14 cellular contexts compared by ENCODE assay signal in the genomic region with DNA sequence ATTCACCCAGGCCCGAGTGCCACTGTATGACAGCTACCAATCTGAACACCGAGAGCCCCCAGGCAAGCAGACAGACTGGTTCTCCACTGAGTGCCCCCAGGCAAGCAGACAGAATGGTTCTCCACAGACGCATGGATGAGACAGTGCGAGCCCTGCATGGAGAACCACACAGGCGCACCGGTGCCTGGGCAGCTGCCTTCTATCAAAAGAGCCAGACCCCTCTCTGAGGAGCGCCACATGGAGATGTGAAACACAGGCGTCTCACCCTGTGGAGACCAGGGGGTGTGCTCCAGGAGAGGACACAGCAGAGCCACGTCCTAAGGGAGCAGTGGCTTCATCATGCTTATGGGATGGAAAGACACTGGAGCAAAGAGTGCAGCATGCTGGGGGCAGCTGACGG.
"Had no signal": no experiment of that assay in that cellular context is flagged by ENCODE, and none has a peak within 500 bp of the region (broad histone marks: within the 10 kb centered on the region; RNA-seq: fewer than 3 reads in every experiment).

No MANE protein-coding gene starts in this region.

- H3K4me3 ChIP-seq: body of pancreas, lung, testis, upper lobe of right lung had no signal

- H3K27ac ChIP-seq: body of pancreas, testis, upper lobe of right lung had no signal

- H3K4me1 Mint-ChIP-seq: activated CD4-positive, alpha-beta T cell treated with anti-CD3 and anti-CD28 coated beads, Interleukin-2, amount 10 ng/mL, durations not matched to agents 24 days and 14 days had no signal

- H3K9me3 Mint-ChIP-seq: activated CD4-positive, alpha-beta T cell treated with anti-CD3 and anti-CD28 coated beads, Interleukin-2, amount 10 ng/mL, durations not matched to agents 24 days and 14 days; activated CD8-positive, alpha-beta T cell treated with anti-CD3 and anti-CD28 coated beads for 36 hours; activated naive CD8-positive, alpha-beta T cell treated with anti-CD3 and anti-CD28 coated beads, Interleukin-2, amount 10 ng/mL, durations not matched to agents 7 days and 5 days; activated T-helper 2 cell treated with anti-CD3 and anti-CD28 coated beads, Interferon-gamma antibody, Interleukin-2, Interleukin-4, amounts not matched to agents 10 μg/mL and 5 μg/mL and 100 μg/mL, durations not matched to agents 14 hours and 24 hours and 36 hours; natural killer cell treated with Interleukin-12 subunit alpha and Interleukin-12 subunit beta and Interleukin-15 and Interleukin-18, amount 100 ng/mL, for 72 hours; stimulated activated naive CD8-positive, alpha-beta T cell treated with anti-CD3 and anti-CD28 coated beads, Interleukin-15, Interleukin-2, amounts not matched to agents 100 ng/mL and 50 ng/mL, for 24 hours; T-cell had no signal

- H3K4me1 ChIP-seq: body of pancreas, upper lobe of right lung had no signal

- H3K27ac Mint-ChIP-seq: activated CD4-positive, alpha-beta T cell treated with anti-CD3 and anti-CD28 coated beads, Interleukin-2, amount 10 ng/mL, durations not matched to agents 24 days and 14 days; activated CD8-positive, alpha-beta T cell treated with anti-CD3 and anti-CD28 coated beads for 36 hours; activated naive CD8-positive, alpha-beta T cell treated with anti-CD3 and anti-CD28 coated beads, Interleukin-2, amount 10 ng/mL, durations not matched to agents 7 days and 5 days; activated T-helper 2 cell treated with anti-CD3 and anti-CD28 coated beads, Interferon-gamma antibody, Interleukin-2, Interleukin-4, amounts not matched to agents 10 μg/mL and 5 μg/mL and 100 μg/mL, durations not matched to agents 14 hours and 24 hours and 36 hours; natural killer cell treated with Interleukin-12 subunit alpha and Interleukin-12 subunit beta and Interleukin-15 and Interleukin-18, amount 100 ng/mL, for 72 hours; stimulated activated naive CD8-positive, alpha-beta T cell treated with anti-CD3 and anti-CD28 coated beads, Interleukin-15, Interleukin-2, amounts not matched to agents 100 ng/mL and 50 ng/mL, for 24 hours; T-cell had no signal

- DNase-seq: activated CD4-positive, alpha-beta T cell treated with anti-CD3 and anti-CD28 coated beads, Interleukin-2, amount 10 ng/mL, durations not matched to agents 24 days and 14 days; activated CD8-positive, alpha-beta T cell treated with anti-CD3 and anti-CD28 coated beads for 36 hours; activated naive CD4-positive, alpha-beta T cell treated with Interleukin-2 at 50 U/mL for 16 hours; activated naive CD8-positive, alpha-beta T cell treated with anti-CD3 and anti-CD28 coated beads, Interleukin-2, amount 10 ng/mL, durations not matched to agents 7 days and 5 days; activated T-cell treated with anti-CD3 and anti-CD28 coated beads, Interleukin-2, amount 50 U/mL, for 1 hour; body of pancreas; T-cell; T1000; testis; upper lobe of right lung had no signal

- H3K27me3 Mint-ChIP-seq: activated CD4-positive, alpha-beta T cell treated with anti-CD3 and anti-CD28 coated beads, Interleukin-2, amount 10 ng/mL, durations not matched to agents 24 days and 14 days; activated CD8-positive, alpha-beta T cell treated with anti-CD3 and anti-CD28 coated beads for 36 hours; activated naive CD8-positive, alpha-beta T cell treated with anti-CD3 and anti-CD28 coated beads, Interleukin-2, amount 10 ng/mL, durations not matched to agents 7 days and 5 days; natural killer cell treated with Interleukin-12 subunit alpha and Interleukin-12 subunit beta and Interleukin-15 and Interleukin-18, amount 100 ng/mL, for 72 hours; stimulated activated naive CD8-positive, alpha-beta T cell treated with anti-CD3 and anti-CD28 coated beads, Interleukin-15, Interleukin-2, amounts not matched to agents 100 ng/mL and 50 ng/mL, for 24 hours; T-cell had no signal

- ATAC-seq: activated CD8-positive, alpha-beta T cell treated with anti-CD3 and anti-CD28 coated beads for 36 hours; body of pancreas; natural killer cell treated with Interleukin-12 subunit alpha and Interleukin-12 subunit beta and Interleukin-15 and Interleukin-18, amount 100 ng/mL, for 72 hours; T-cell; upper lobe of right lung had no signal

- H3K4me3 Mint-ChIP-seq: activated CD4-positive, alpha-beta T cell treated with anti-CD3 and anti-CD28 coated beads, Interleukin-2, amount 10 ng/mL, durations not matched to agents 24 days and 14 days; activated CD8-positive, alpha-beta T cell treated with anti-CD3 and anti-CD28 coated beads for 36 hours; activated naive CD8-positive, alpha-beta T cell treated with anti-CD3 and anti-CD28 coated beads, Interleukin-2, amount 10 ng/mL, durations not matched to agents 7 days and 5 days; natural killer cell treated with Interleukin-12 subunit alpha and Interleukin-12 subunit beta and Interleukin-15 and Interleukin-18, amount 100 ng/mL, for 72 hours; stimulated activated naive CD8-positive, alpha-beta T cell treated with anti-CD3 and anti-CD28 coated beads, Interleukin-15, Interleukin-2, amounts not matched to agents 100 ng/mL and 50 ng/mL, for 24 hours; T-cell had no signal

- H3K9me3 ChIP-seq: body of pancreas, testis, upper lobe of right lung had no signal

- H3K27me3 ChIP-seq: body of pancreas, testis, upper lobe of right lung had no signal
